ENCODE assay signal across 11 cellular contexts in the genomic region with DNA sequence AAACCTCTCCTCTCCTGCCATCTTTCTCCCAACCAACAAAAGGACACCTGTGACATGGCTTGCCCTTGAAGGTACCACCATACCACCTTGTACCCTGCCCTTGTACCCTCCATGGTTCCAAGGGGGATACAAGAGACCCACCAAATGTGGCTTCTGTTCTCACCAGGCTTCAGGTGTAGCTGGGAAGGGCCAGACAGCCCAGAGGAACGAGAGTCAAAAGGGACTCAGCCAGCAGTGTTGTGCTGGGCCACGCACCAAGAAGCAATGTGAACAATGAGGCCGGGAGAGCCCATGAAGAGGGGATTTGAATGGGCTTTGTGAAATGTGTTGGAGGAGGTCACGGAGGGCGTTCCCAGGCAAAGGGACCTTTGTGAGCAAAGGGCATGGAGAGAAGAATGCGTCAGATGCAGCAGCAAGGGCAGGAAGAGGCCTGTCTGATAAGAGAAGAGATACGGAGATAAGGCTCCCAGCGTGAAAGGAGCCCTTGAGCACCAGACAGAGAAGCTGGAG. TPM values are rescaled to one million over a fixed set of nuclear protein-coding genes. Genes with fewer than 3 reads are reported as not detected.
DNase-seq lines count a peak whose midpoint lies in the region; ATAC-seq lines count a peak whose summit lies in the region.
"Had no signal": no experiment of that assay in that cellular context is flagged by ENCODE, and none has a peak within 500 bp of the region (broad histone marks: within the 10 kb centered on the region; RNA-seq: fewer than 3 reads in every experiment).

No MANE protein-coding gene starts in this region.

- no peaks in the 10 kb centered on the region for H3K27me3 ChIP-seq in HUES6 (ENCODE audit: control insufficient read depth, insufficient read depth, low read length)
- no peaks in the 10 kb centered on the region for H3K27me3 ChIP-seq in naive thymus-derived CD4-positive, alpha-beta T cell (ENCODE audit: control insufficient read depth in 2 of 2, insufficient read depth in 2 of 2, low read length in 2 of 2)

- peak overlapping the region in 2 of 9 donors; percentile 15 to 82 for H3K27ac Mint-ChIP-seq in naive thymus-derived CD4-positive, alpha-beta T cell

- POLR2A ChIA-PET in naive thymus-derived CD4-positive, alpha-beta T cell (lab: Charles Lee) = no interaction called here

- no peaks in the 10 kb centered on the region for H3K36me3 ChIP-seq in HUES6 (ENCODE audit: control insufficient read depth, insufficient read depth, low read length)
- no peaks in the 10 kb centered on the region for H3K36me3 ChIP-seq in naive thymus-derived CD4-positive, alpha-beta T cell (ENCODE audit: control insufficient read depth in 2 of 3, insufficient read depth in 3 of 3, low read length in 3 of 3)
- H3K36me3 ChIP-seq: spleen had no signal

- ATAC-seq in naive thymus-derived CD4-positive, alpha-beta T cell = peak; percentile 56
- ATAC-seq in HG03196 (IDR thresholded peaks at IDR 0.05; ENCODE audit: unreplicated experiment) = no peak
- ATAC-seq in GM18511 (IDR thresholded peaks at IDR 0.05; ENCODE audit: unreplicated experiment) = no peak

- peaks cover 0 to 3% (median 0%) of the 10 kb centered on the region in 5 donors for H3K27me3 Mint-ChIP-seq in naive thymus-derived CD4-positive, alpha-beta T cell

- H3K27ac ChIP-seq in HUES6 (ENCODE audit: low read depth, low read length) = no peak overlapping the region; the same call in 1 of the 2 replicates
- H3K27ac ChIP-seq in naive thymus-derived CD4-positive, alpha-beta T cell (ENCODE audit: low read depth, low read length) = no peak overlapping the region

- H3K9me3 Mint-ChIP-seq in naive thymus-derived CD4-positive, alpha-beta T cell = no peaks in the 10 kb centered on the region

- in situ Hi-C loops in SK-MEL-5 (cut with HindIII; ENCODE audit: low pct_unique_long_range_greater_than_20kb, low sequenced_read_pairs) = no loop called here

- H3K9ac ChIP-seq in HUES6 (ENCODE audit: low read length) = peak overlapping the region; percentile 33

- H3K4me3 ChIP-seq in HUES6 (ENCODE audit: low read depth, low read length) = no peak overlapping the region
- no peak overlapping the region for H3K4me3 ChIP-seq in naive thymus-derived CD4-positive, alpha-beta T cell (ENCODE audit: low read length)
- H3K4me3 ChIP-seq: spleen had no signal

- peaks cover 0 to 38% (median 9%) of the 10 kb centered on the region in 7 donors for H3K4me1 Mint-ChIP-seq in naive thymus-derived CD4-positive, alpha-beta T cell

- H3K36me3 Mint-ChIP-seq in naive thymus-derived CD4-positive, alpha-beta T cell = no peaks in the 10 kb centered on the region

- H3K9me3 ChIP-seq in HUES6 (ENCODE audit: control insufficient read depth, insufficient read depth, low read depth, low read length) = no peaks in the 10 kb centered on the region
- H3K9me3 ChIP-seq in naive thymus-derived CD4-positive, alpha-beta T cell (ENCODE audit: control insufficient read depth in 2 of 3, low read length in 3 of 3) = no peaks in the 10 kb centered on the region
- H3K9me3 ChIP-seq: spleen had no signal

- peak overlapping the region in 2 of 10 donors; percentile 3 to 63 for H3K4me3 Mint-ChIP-seq in naive thymus-derived CD4-positive, alpha-beta T cell

- CTCF ChIA-PET in naive thymus-derived CD4-positive, alpha-beta T cell (lab: Charles Lee) = interaction anchor here (0.6 to 0.8 kb wide), 2 partner anchors 13 to 255 kb away, joined by 3 read pairs; no protein-coding TSS in a partner anchor

- peaks cover 14% of the 10 kb centered on the region; the same call in 1 of the 2 replicates for H3K4me1 ChIP-seq in HUES6 (ENCODE audit: control insufficient read depth, insufficient read depth, low read length)
- peaks cover 0 to 34% of the 10 kb centered on the region in 2 donors for H3K4me1 ChIP-seq in naive thymus-derived CD4-positive, alpha-beta T cell (ENCODE audit: control insufficient read depth in 2 of 2, insufficient read depth in 2 of 2, low read length in 2 of 2)

- intact Hi-C loops in naive thymus-derived CD4-positive, alpha-beta T cell (cut with micrococcal nuclease) = no loop called here

- peak; percentile 54 for DNase-seq in SK-MEL-5 (ENCODE audit: low read depth, low spot score)
- DNase-seq in central memory CD4-positive, alpha-beta T cell = peak; percentile 49
- no peak for DNase-seq in naive thymus-derived CD4-positive, alpha-beta T cell
- DNase-seq in DMS114 treated with DMSO at 0.1 percent for 48 hours (lab: John Stamatoyannopoulos, UW; ENCODE audit: unreplicated experiment) = no peak
- DNase-seq in OCI-M1 (lab: John Stamatoyannopoulos, UW) = no peak
- DNase-seq: DND-41, SHP77 treated with DMSO at 0.1 percent for 48 hours, spleen had no signal

RNA-seq across cellular contexts. Expression of a gene that starts 48.6 kb away (rescaled TPM):
- total RNA-seq in SK-MEL-5 (2014; rRNA removed; shearing (Covaris generic)) = 7.0 and 7.4 TPM in 2 replicates
- polyA plus RNA-seq in SK-MEL-5 (2015; cell fraction: cytosol; rRNA removed) = 13.9 and 16.7 TPM in 2 replicates
- 11.4 and 11.8 TPM in 2 replicates for polyA plus RNA-seq in SK-MEL-5 (2015; cell fraction: nucleus; rRNA removed)
- 1 to 10 TPM in 4 of 5 experiments, under 1 TPM in 1; 0.67 to 6.4 (median 1.2) TPM for total RNA-seq in naive thymus-derived CD4-positive, alpha-beta T cell
- polyA plus RNA-seq in naive thymus-derived CD4-positive, alpha-beta T cell = under 1 TPM; 0.47 to 0.79 TPM

Comparison
In these comparisons a context has a peak if more than half of its experiments do, and no peak if none do; other contexts are left out.
1. DNase-seq: peak in SK-MEL-5 (single experiment) and central memory CD4-positive, alpha-beta T cell (single experiment); none in naive thymus-derived CD4-positive, alpha-beta T cell (0 of 9), DMS114 treated with DMSO at 0.1 percent for 48 hours (single experiment) and OCI-M1 (single experiment).